Comparison of ENCODE assay signal across 12 cellular contexts in the genomic region with DNA sequence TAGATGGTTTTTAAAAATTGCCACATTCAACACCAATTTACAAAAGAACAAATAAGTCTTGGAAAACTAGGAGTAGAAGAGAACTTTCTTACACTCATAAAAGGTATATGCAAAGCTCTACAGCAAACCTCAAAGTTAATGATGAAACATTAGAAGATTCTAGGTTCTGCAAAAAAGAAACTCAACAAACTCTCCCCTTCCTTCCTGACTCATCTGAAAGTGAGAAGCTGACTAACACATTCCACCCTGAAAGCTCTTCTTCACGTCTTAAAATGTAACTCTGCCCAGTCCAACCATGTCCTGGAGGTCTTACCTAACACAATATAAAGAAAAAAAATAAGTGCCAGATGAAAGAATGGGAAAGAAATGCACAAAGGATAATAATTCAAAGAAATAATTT.
DNase-seq lines count a peak whose midpoint lies in the region; ATAC-seq and TF ChIP-seq lines count a peak whose summit lies in the region.
"Had no signal": no experiment of that assay in that cellular context is flagged by ENCODE, and none has a peak within 500 bp of the region (broad histone marks: within the 10 kb centered on the region; RNA-seq: fewer than 3 reads in every experiment).

No MANE protein-coding gene starts in this region.

- no peak overlapping the region for H3K27ac Mint-ChIP-seq in activated CD8-positive, alpha-beta T cell treated with anti-CD3 and anti-CD28 coated beads for 36 hours
- H3K27ac Mint-ChIP-seq in activated CD8-positive, alpha-beta T cell treated with anti-CD3 and anti-CD28 coated beads, Interleukin-2, amount 10 ng/mL, durations not matched to agents 7 days and 5 days, result no peak overlapping the region
- no peak overlapping the region for H3K27ac Mint-ChIP-seq in CD14-positive monocyte

- POLR2A ChIA-PET in activated CD8-positive, alpha-beta T cell treated with anti-CD3 and anti-CD28 coated beads for 36 hours (lab: Charles Lee), result interaction anchor here (0.6 kb wide), 1 partner anchor 36 kb away, joined by 3 read pairs; no protein-coding TSS in a partner anchor
- POLR2A ChIA-PET in activated CD8-positive, alpha-beta T cell treated with anti-CD3 and anti-CD28 coated beads, Interleukin-2, amount 10 ng/mL, durations not matched to agents 7 days and 5 days (lab: Charles Lee), result no interaction called here

- peaks cover 3% of the 10 kb centered on the region for H3K9me3 Mint-ChIP-seq in activated CD8-positive, alpha-beta T cell treated with anti-CD3 and anti-CD28 coated beads for 36 hours
- H3K9me3 Mint-ChIP-seq in activated CD8-positive, alpha-beta T cell treated with anti-CD3 and anti-CD28 coated beads, Interleukin-2, amount 10 ng/mL, durations not matched to agents 7 days and 5 days (ENCODE audit: insufficient read depth), result peaks cover 5% of the 10 kb centered on the region
- peaks cover 0 to 12% (median 5%) of the 10 kb centered on the region in 7 donors for H3K9me3 Mint-ChIP-seq in CD14-positive monocyte

- DNase-seq in activated CD8-positive, alpha-beta T cell treated with anti-CD3 and anti-CD28 coated beads for 36 hours, result peak; percentile 8
- no peak for DNase-seq in activated CD8-positive, alpha-beta T cell treated with anti-CD3 and anti-CD28 coated beads, Interleukin-2, amount 10 ng/mL, durations not matched to agents 7 days and 5 days
- DNase-seq in RPMI7951 (ENCODE audit: low read depth) (peak; percentile 83), CD14-positive monocyte (ENCODE audit: low spot score) (no peak), HuH-7 (ENCODE audit: low spot score) (no peak)
- no peak for DNase-seq in stimulated activated naive CD8-positive, alpha-beta T cell treated with anti-CD3 and anti-CD28 coated beads, Interleukin-15, Interleukin-2, amounts not matched to agents 100 U/mL and 50 U/mL, for 24 hours
- DNase-seq: activated T-cell treated with anti-CD3 and anti-CD28 coated beads, Interleukin-2, amount 50 U/mL, for 48 hours; foreskin fibroblast had no signal

- peaks cover 17% of the 10 kb centered on the region for H3K4me1 Mint-ChIP-seq in activated CD8-positive, alpha-beta T cell treated with anti-CD3 and anti-CD28 coated beads for 36 hours (ENCODE audit: low read depth)
- H3K4me1 Mint-ChIP-seq in activated CD8-positive, alpha-beta T cell treated with anti-CD3 and anti-CD28 coated beads, Interleukin-2, amount 10 ng/mL, durations not matched to agents 7 days and 5 days (ENCODE audit: low read depth), result no peaks in the 10 kb centered on the region
- H3K4me1 Mint-ChIP-seq in CD14-positive monocyte, result no peaks in the 10 kb centered on the region

- peak; percentile 56 for ATAC-seq in activated CD8-positive, alpha-beta T cell treated with anti-CD3 and anti-CD28 coated beads for 36 hours
- ATAC-seq in activated CD8-positive, alpha-beta T cell treated with anti-CD3 and anti-CD28 coated beads, Interleukin-2, amount 10 ng/mL, durations not matched to agents 7 days and 5 days, result no peak
- ATAC-seq in HG03097 (IDR thresholded peaks at IDR 0.05; ENCODE audit: low FRiP score, unreplicated experiment) (peak; percentile 79), HG03045 (IDR thresholded peaks at IDR 0.05; ENCODE audit: unreplicated experiment) (no peak)
- ATAC-seq in stimulated activated naive CD8-positive, alpha-beta T cell treated with anti-CD3 and anti-CD28 coated beads, Interleukin-15, Interleukin-2, amounts not matched to agents 100 U/mL and 50 U/mL, for 24 hours, result peak; percentile 52
- ATAC-seq: A549 had no signal

- CTCF ChIA-PET in activated CD8-positive, alpha-beta T cell treated with anti-CD3 and anti-CD28 coated beads for 36 hours (lab: Charles Lee), result interaction anchor here (1.3 kb wide), 1 partner anchor 303 kb away, joined by 5 read pairs; no protein-coding TSS in a partner anchor
- CTCF ChIA-PET in activated CD8-positive, alpha-beta T cell treated with anti-CD3 and anti-CD28 coated beads, Interleukin-2, amount 10 ng/mL, durations not matched to agents 7 days and 5 days (lab: Charles Lee), result no interaction called here

- no peaks in the 10 kb centered on the region for H3K36me3 Mint-ChIP-seq in activated CD8-positive, alpha-beta T cell treated with anti-CD3 and anti-CD28 coated beads for 36 hours (ENCODE audit: low read depth)
- H3K36me3 Mint-ChIP-seq in activated CD8-positive, alpha-beta T cell treated with anti-CD3 and anti-CD28 coated beads, Interleukin-2, amount 10 ng/mL, durations not matched to agents 7 days and 5 days (ENCODE audit: low read depth), result no peaks in the 10 kb centered on the region
- no peaks in the 10 kb centered on the region for H3K36me3 Mint-ChIP-seq in CD14-positive monocyte

- H3K27me3 Mint-ChIP-seq in activated CD8-positive, alpha-beta T cell treated with anti-CD3 and anti-CD28 coated beads for 36 hours, result peaks cover 11% of the 10 kb centered on the region
- no peaks in the 10 kb centered on the region for H3K27me3 Mint-ChIP-seq in activated CD8-positive, alpha-beta T cell treated with anti-CD3 and anti-CD28 coated beads, Interleukin-2, amount 10 ng/mL, durations not matched to agents 7 days and 5 days (ENCODE audit: low read depth)
- peaks cover 0 to 4% (median 0%) of the 10 kb centered on the region in 3 donors for H3K27me3 Mint-ChIP-seq in CD14-positive monocyte (ENCODE audit: low read depth in 3 of 3)

- H3K4me3 Mint-ChIP-seq in activated CD8-positive, alpha-beta T cell treated with anti-CD3 and anti-CD28 coated beads for 36 hours, result no peak overlapping the region
- no peak overlapping the region for H3K4me3 Mint-ChIP-seq in activated CD8-positive, alpha-beta T cell treated with anti-CD3 and anti-CD28 coated beads, Interleukin-2, amount 10 ng/mL, durations not matched to agents 7 days and 5 days
- no peak overlapping the region for H3K4me3 Mint-ChIP-seq in CD14-positive monocyte
- H3K4me3 Mint-ChIP-seq: neural crest cell had no signal

- TF ChIP-seq CTCF in activated CD8-positive, alpha-beta T cell treated with anti-CD3 and anti-CD28 coated beads for 36 hours (IDR thresholded peaks at IDR 0.05), result no peak
- no peak for TF ChIP-seq CTCF in CD14-positive monocyte (IDR thresholded peaks at IDR 0.05)

- intact Hi-C loops in activated CD8-positive, alpha-beta T cell treated with anti-CD3 and anti-CD28 coated beads for 36 hours (cut with micrococcal nuclease), result no loop called here
- intact Hi-C loops in CD14-positive monocyte (cut with micrococcal nuclease), result no loop called here

Comparison
In these comparisons a context has a peak if more than half of its experiments do, and no peak if none do; other contexts are left out.
1. ATAC-seq: peak in activated CD8-positive, alpha-beta T cell treated with anti-CD3 and anti-CD28 coated beads for 36 hours (single experiment), HG03097 (single experiment) and stimulated activated naive CD8-positive, alpha-beta T cell treated with anti-CD3 and anti-CD28 coated beads, Interleukin-15, Interleukin-2, amounts not matched to agents 100 U/mL and 50 U/mL, for 24 hours (single experiment); none in activated CD8-positive, alpha-beta T cell treated with anti-CD3 and anti-CD28 coated beads, Interleukin-2, amount 10 ng/mL, durations not matched to agents 7 days and 5 days (single experiment) and HG03045 (single experiment).
2. DNase-seq: peak in activated CD8-positive, alpha-beta T cell treated with anti-CD3 and anti-CD28 coated beads for 36 hours (single experiment) and RPMI7951 (single experiment); none in activated CD8-positive, alpha-beta T cell treated with anti-CD3 and anti-CD28 coated beads, Interleukin-2, amount 10 ng/mL, durations not matched to agents 7 days and 5 days (single experiment), stimulated activated naive CD8-positive, alpha-beta T cell treated with anti-CD3 and anti-CD28 coated beads, Interleukin-15, Interleukin-2, amounts not matched to agents 100 U/mL and 50 U/mL, for 24 hours (single experiment), CD14-positive monocyte (single experiment) and HuH-7 (single experiment).